In genomic region chrX:53081925-53082772, GRCh38 we compare ENCODE assay signal across 1 cellular context.
A peak's percentile ranks its signal among the peaks of the same experiment; 100 is the strongest.
TF ChIP-seq lines count a peak whose summit lies in the region.

Gene TSPYL2, plus strand, starts transcription at chrX:53082367. Its CDS starts 132 bp downstream, at chrX:53082499.

TF ChIP-seq in HepG2, 621 proteins besides CTCF, POLR2A, EP300 and RAD21 (continued from another document and continues in another):
- TF ChIP-seq, protein P1, sequence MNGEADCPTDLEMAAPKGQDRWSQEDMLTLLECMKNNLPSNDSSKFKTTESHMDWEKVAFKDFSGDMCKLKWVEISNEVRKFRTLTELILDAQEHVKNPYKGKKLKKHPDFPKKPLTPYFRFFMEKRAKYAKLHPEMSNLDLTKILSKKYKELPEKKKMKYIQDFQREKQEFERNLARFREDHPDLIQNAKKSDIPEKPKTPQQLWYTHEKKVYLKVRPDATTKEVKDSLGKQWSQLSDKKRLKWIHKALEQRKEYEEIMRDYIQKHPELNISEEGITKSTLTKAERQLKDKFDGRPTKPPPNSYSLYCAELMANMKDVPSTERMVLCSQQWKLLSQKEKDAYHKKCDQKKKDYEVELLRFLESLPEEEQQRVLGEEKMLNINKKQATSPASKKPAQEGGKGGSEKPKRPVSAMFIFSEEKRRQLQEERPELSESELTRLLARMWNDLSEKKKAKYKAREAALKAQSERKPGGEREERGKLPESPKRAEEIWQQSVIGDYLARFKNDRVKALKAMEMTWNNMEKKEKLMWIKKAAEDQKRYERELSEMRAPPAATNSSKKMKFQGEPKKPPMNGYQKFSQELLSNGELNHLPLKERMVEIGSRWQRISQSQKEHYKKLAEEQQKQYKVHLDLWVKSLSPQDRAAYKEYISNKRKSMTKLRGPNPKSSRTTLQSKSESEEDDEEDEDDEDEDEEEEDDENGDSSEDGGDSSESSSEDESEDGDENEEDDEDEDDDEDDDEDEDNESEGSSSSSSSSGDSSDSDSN (CRISPR knock-in tag; IDR thresholded peaks at IDR 0.05) = peak; percentile 69; the same call in 1 of the 2 replicates
- no peak for TF ChIP-seq ARNT (IDR thresholded peaks at IDR 0.05)
- no peak for TF ChIP-seq ZNF75D (CRISPR knock-in tag; IDR thresholded peaks at IDR 0.05; ENCODE audit: borderline replicate concordance)
- TF ChIP-seq NPAS2 (CRISPR knock-in tag; IDR thresholded peaks at IDR 0.05; ENCODE audit: borderline replicate concordance) = no peak
- TF ChIP-seq TAF1 (CRISPR knock-in tag; IDR thresholded peaks at IDR 0.05) = peak; percentile 91
- peak; percentile 53; the same call in 1 of the 2 replicates for TF ChIP-seq TBX2 (CRISPR knock-in tag; IDR thresholded peaks at IDR 0.05; ENCODE audit: borderline replicate concordance)
- no peak for TF ChIP-seq ZNF446 (CRISPR knock-in tag; IDR thresholded peaks at IDR 0.05)
- no peak for TF ChIP-seq PAF1 (CRISPR knock-in tag; IDR thresholded peaks at IDR 0.05)
- TF ChIP-seq HOXA9 (CRISPR knock-in tag; IDR thresholded peaks at IDR 0.05; ENCODE audit: borderline replicate concordance) = no peak
- TF ChIP-seq DRAP1 (CRISPR knock-in tag; IDR thresholded peaks at IDR 0.05) = peak; percentile 99
- TF ChIP-seq, protein P2, sequence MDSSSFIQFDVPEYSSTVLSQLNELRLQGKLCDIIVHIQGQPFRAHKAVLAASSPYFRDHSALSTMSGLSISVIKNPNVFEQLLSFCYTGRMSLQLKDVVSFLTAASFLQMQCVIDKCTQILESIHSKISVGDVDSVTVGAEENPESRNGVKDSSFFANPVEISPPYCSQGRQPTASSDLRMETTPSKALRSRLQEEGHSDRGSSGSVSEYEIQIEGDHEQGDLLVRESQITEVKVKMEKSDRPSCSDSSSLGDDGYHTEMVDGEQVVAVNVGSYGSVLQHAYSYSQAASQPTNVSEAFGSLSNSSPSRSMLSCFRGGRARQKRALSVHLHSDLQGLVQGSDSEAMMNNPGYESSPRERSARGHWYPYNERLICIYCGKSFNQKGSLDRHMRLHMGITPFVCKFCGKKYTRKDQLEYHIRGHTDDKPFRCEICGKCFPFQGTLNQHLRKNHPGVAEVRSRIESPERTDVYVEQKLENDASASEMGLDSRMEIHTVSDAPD (CRISPR knock-in tag; IDR thresholded peaks at IDR 0.05) = no peak
- TF ChIP-seq MTF1 (CRISPR knock-in tag; IDR thresholded peaks at IDR 0.05) = no peak
- peak; percentile 64; the same call in 1 of the 2 replicates for TF ChIP-seq ATF1 (CRISPR knock-in tag; IDR thresholded peaks at IDR 0.05)
- TF ChIP-seq EHMT2 (IDR thresholded peaks at IDR 0.05; ENCODE audit: borderline replicate concordance, low read depth, low read length) = no peak
- TF ChIP-seq PPARG (CRISPR knock-in tag; conservative IDR thresholded peaks at IDR 0.05) = no peak
- TF ChIP-seq NFYC (CRISPR knock-in tag; IDR thresholded peaks at IDR 0.05) = peak; percentile 88
- no peak for TF ChIP-seq HDAC1 (CRISPR knock-in tag; IDR thresholded peaks at IDR 0.05)
- TF ChIP-seq, protein P3, sequence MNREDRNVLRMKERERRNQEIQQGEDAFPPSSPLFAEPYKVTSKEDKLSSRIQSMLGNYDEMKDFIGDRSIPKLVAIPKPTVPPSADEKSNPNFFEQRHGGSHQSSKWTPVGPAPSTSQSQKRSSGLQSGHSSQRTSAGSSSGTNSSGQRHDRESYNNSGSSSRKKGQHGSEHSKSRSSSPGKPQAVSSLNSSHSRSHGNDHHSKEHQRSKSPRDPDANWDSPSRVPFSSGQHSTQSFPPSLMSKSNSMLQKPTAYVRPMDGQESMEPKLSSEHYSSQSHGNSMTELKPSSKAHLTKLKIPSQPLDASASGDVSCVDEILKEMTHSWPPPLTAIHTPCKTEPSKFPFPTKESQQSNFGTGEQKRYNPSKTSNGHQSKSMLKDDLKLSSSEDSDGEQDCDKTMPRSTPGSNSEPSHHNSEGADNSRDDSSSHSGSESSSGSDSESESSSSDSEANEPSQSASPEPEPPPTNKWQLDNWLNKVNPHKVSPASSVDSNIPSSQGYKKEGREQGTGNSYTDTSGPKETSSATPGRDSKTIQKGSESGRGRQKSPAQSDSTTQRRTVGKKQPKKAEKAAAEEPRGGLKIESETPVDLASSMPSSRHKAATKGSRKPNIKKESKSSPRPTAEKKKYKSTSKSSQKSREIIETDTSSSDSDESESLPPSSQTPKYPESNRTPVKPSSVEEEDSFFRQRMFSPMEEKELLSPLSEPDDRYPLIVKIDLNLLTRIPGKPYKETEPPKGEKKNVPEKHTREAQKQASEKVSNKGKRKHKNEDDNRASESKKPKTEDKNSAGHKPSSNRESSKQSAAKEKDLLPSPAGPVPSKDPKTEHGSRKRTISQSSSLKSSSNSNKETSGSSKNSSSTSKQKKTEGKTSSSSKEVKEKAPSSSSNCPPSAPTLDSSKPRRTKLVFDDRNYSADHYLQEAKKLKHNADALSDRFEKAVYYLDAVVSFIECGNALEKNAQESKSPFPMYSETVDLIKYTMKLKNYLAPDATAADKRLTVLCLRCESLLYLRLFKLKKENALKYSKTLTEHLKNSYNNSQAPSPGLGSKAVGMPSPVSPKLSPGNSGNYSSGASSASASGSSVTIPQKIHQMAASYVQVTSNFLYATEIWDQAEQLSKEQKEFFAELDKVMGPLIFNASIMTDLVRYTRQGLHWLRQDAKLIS (CRISPR knock-in tag; IDR thresholded peaks at IDR 0.05) = no peak
- no peak for TF ChIP-seq ZBTB26 (CRISPR knock-in tag; IDR thresholded peaks at IDR 0.05; ENCODE audit: borderline replicate concordance)
- no peak for TF ChIP-seq ZNF317 (CRISPR knock-in tag; IDR thresholded peaks at IDR 0.05)
- TF ChIP-seq MED8 (CRISPR knock-in tag; IDR thresholded peaks at IDR 0.05; ENCODE audit: insufficient replicate concordance) = no peak
- TF ChIP-seq ZNF564 (CRISPR knock-in tag; IDR thresholded peaks at IDR 0.05) = no peak
- no peak for TF ChIP-seq KLF15 (CRISPR knock-in tag; IDR thresholded peaks at IDR 0.05; ENCODE audit: borderline replicate concordance)
- no peak for TF ChIP-seq SP1 (IDR thresholded peaks at IDR 0.05)
- TF ChIP-seq SP1 (CRISPR knock-in tag; IDR thresholded peaks at IDR 0.05) = peak; percentile 72
- peak; percentile 16; the same call in 1 of the 2 replicates for TF ChIP-seq MYC (CRISPR knock-in tag; IDR thresholded peaks at IDR 0.05; ENCODE audit: borderline replicate concordance)
- peak; percentile 37; the same call in 1 of the 2 replicates for TF ChIP-seq SP4 (CRISPR knock-in tag; IDR thresholded peaks at IDR 0.05)
- TF ChIP-seq, protein P4, sequence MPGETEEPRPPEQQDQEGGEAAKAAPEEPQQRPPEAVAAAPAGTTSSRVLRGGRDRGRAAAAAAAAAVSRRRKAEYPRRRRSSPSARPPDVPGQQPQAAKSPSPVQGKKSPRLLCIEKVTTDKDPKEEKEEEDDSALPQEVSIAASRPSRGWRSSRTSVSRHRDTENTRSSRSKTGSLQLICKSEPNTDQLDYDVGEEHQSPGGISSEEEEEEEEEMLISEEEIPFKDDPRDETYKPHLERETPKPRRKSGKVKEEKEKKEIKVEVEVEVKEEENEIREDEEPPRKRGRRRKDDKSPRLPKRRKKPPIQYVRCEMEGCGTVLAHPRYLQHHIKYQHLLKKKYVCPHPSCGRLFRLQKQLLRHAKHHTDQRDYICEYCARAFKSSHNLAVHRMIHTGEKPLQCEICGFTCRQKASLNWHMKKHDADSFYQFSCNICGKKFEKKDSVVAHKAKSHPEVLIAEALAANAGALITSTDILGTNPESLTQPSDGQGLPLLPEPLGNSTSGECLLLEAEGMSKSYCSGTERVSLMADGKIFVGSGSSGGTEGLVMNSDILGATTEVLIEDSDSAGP (CRISPR knock-in tag; IDR thresholded peaks at IDR 0.05; ENCODE audit: borderline replicate concordance) = peak; percentile 64; the same call in 1 of the 2 replicates
- TF ChIP-seq, protein P5, sequence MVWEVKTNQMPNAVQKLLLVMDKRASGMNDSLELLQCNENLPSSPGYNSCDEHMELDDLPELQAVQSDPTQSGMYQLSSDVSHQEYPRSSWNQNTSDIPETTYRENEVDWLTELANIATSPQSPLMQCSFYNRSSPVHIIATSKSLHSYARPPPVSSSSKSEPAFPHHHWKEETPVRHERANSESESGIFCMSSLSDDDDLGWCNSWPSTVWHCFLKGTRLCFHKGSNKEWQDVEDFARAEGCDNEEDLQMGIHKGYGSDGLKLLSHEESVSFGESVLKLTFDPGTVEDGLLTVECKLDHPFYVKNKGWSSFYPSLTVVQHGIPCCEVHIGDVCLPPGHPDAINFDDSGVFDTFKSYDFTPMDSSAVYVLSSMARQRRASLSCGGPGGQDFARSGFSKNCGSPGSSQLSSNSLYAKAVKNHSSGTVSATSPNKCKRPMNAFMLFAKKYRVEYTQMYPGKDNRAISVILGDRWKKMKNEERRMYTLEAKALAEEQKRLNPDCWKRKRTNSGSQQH (CRISPR knock-in tag; IDR thresholded peaks at IDR 0.05; ENCODE audit: low read depth) = no peak
- TF ChIP-seq HOXA3 (CRISPR knock-in tag; IDR thresholded peaks at IDR 0.05) = peak; percentile 61; the same call in 1 of the 2 replicates
- no peak for TF ChIP-seq ZNF773 (CRISPR knock-in tag; IDR thresholded peaks at IDR 0.05; ENCODE audit: borderline replicate concordance)
- no peak for TF ChIP-seq AHR (CRISPR knock-in tag; IDR thresholded peaks at IDR 0.05)
- no peak for TF ChIP-seq ZNF292 (CRISPR knock-in tag; IDR thresholded peaks at IDR 0.05; ENCODE audit: borderline replicate concordance, low read depth)
- TF ChIP-seq ZNF770 (CRISPR knock-in tag; IDR thresholded peaks at IDR 0.05) = peak; percentile 50; the same call in 1 of the 2 replicates
- TF ChIP-seq KAT7 (CRISPR knock-in tag; IDR thresholded peaks at IDR 0.05; ENCODE audit: borderline replicate concordance) = no peak
- no peak for TF ChIP-seq PAXIP1 (CRISPR knock-in tag; conservative IDR thresholded peaks at IDR 0.05)
- peak; percentile 100 for TF ChIP-seq RFXAP (CRISPR knock-in tag; IDR thresholded peaks at IDR 0.05; ENCODE audit: borderline replicate concordance)
- TF ChIP-seq DDIT3 (CRISPR knock-in tag; IDR thresholded peaks at IDR 0.05) = no peak
- TF ChIP-seq ZMYM4 (CRISPR knock-in tag; IDR thresholded peaks at IDR 0.05) = 0 out of 2 replicates have a peak, but pooled peaks have one; percentile 72
- no peak for TF ChIP-seq TOPORS (CRISPR knock-in tag; IDR thresholded peaks at IDR 0.05)
- TF ChIP-seq ISL2 (CRISPR knock-in tag; IDR thresholded peaks at IDR 0.05) = no peak
- TF ChIP-seq, protein P6, sequence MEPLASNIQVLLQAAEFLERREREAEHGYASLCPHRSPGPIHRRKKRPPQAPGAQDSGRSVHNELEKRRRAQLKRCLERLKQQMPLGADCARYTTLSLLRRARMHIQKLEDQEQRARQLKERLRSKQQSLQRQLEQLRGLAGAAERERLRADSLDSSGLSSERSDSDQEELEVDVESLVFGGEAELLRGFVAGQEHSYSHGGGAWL (CRISPR knock-in tag; IDR thresholded peaks at IDR 0.05) = no peak
- TF ChIP-seq RAD51 (IDR thresholded peaks at IDR 0.05; ENCODE audit: borderline replicate concordance) = no peak
- no peak for TF ChIP-seq CENPX (CRISPR knock-in tag; IDR thresholded peaks at IDR 0.05)
- no peak for TF ChIP-seq IKZF1 (IDR thresholded peaks at IDR 0.05)
- no peak for TF ChIP-seq RNF2 (conservative IDR thresholded peaks at IDR 0.05; ENCODE audit: low read depth)
- TF ChIP-seq KDM6A (CRISPR knock-in tag; IDR thresholded peaks at IDR 0.05; ENCODE audit: low read depth) = no peak
